Comparison of ENCODE assay signal across 1 cellular context in the genomic region with DNA sequence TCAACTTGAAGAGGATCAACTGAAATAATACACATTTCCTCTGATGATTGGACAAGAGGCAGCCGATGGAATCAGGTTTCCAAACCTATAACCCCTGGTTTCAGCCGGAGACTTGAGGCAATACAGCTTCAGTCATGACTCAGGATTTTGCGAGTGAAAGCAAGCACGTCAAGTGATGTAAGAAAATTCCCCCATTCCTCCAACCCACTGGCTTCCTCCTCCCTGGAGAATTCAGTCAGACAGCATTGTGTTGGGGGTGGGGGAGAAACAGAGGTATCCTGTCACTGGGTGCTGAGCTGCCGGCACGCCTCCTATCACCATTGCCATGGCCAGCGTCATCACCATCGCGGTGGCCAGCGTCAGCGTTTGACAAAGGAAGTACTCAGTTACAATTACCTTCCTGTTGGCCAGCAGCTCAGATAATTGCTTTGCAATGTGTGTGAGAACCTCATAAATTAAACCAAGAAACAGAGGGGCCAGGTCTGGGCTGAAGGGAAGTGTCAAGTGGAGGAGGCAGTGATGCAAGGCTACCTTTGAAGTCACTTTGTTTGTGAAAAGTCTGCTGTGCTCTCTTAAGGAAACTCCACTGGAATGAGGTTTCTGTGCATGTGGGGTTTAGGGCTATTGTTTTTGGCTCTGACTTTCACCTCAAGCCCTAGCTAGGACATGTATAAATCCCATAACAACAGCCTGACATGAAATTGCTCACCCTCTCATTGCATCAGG.
TF ChIP-seq lines count a peak whose summit lies in the region.

No MANE protein-coding gene starts in this region.

TF ChIP-seq in HEK293, 187 proteins besides CTCF, POLR2A, EP300 and RAD21 (continued from another document):
- TF ChIP-seq, protein P1, sequence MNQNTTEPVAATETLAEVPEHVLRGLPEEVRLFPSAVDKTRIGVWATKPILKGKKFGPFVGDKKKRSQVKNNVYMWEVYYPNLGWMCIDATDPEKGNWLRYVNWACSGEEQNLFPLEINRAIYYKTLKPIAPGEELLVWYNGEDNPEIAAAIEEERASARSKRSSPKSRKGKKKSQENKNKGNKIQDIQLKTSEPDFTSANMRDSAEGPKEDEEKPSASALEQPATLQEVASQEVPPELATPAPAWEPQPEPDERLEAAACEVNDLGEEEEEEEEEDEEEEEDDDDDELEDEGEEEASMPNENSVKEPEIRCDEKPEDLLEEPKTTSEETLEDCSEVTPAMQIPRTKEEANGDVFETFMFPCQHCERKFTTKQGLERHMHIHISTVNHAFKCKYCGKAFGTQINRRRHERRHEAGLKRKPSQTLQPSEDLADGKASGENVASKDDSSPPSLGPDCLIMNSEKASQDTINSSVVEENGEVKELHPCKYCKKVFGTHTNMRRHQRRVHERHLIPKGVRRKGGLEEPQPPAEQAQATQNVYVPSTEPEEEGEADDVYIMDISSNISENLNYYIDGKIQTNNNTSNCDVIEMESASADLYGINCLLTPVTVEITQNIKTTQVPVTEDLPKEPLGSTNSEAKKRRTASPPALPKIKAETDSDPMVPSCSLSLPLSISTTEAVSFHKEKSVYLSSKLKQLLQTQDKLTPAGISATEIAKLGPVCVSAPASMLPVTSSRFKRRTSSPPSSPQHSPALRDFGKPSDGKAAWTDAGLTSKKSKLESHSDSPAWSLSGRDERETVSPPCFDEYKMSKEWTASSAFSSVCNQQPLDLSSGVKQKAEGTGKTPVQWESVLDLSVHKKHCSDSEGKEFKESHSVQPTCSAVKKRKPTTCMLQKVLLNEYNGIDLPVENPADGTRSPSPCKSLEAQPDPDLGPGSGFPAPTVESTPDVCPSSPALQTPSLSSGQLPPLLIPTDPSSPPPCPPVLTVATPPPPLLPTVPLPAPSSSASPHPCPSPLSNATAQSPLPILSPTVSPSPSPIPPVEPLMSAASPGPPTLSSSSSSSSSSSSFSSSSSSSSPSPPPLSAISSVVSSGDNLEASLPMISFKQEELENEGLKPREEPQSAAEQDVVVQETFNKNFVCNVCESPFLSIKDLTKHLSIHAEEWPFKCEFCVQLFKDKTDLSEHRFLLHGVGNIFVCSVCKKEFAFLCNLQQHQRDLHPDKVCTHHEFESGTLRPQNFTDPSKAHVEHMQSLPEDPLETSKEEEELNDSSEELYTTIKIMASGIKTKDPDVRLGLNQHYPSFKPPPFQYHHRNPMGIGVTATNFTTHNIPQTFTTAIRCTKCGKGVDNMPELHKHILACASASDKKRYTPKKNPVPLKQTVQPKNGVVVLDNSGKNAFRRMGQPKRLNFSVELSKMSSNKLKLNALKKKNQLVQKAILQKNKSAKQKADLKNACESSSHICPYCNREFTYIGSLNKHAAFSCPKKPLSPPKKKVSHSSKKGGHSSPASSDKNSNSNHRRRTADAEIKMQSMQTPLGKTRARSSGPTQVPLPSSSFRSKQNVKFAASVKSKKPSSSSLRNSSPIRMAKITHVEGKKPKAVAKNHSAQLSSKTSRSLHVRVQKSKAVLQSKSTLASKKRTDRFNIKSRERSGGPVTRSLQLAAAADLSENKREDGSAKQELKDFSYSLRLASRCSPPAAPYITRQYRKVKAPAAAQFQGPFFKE (tag by site-specific recombination; IDR thresholded peaks at IDR 0.05; ENCODE audit: borderline replicate concordance) = no peak
- TF ChIP-seq HOXC10 (CRISPR knock-in tag; IDR thresholded peaks at IDR 0.05) = no peak
- TF ChIP-seq TRIM28 (IDR thresholded peaks at IDR 0.05; ENCODE audit: borderline replicate concordance, low read length) = peak; percentile 96
- no peak for TF ChIP-seq ZNF223 (tag by site-specific recombination; IDR thresholded peaks at IDR 0.05)
- TF ChIP-seq ZNF24 (tag by site-specific recombination; IDR thresholded peaks at IDR 0.05) = peak; percentile 89
- peak; percentile 21; the same call in 1 of the 2 replicates for TF ChIP-seq ZNF623 (tag by site-specific recombination; IDR thresholded peaks at IDR 0.05)
- no peak for TF ChIP-seq ZNF391 (tag by site-specific recombination; IDR thresholded peaks at IDR 0.05; ENCODE audit: borderline replicate concordance, low read depth)
- TF ChIP-seq, protein P2, sequence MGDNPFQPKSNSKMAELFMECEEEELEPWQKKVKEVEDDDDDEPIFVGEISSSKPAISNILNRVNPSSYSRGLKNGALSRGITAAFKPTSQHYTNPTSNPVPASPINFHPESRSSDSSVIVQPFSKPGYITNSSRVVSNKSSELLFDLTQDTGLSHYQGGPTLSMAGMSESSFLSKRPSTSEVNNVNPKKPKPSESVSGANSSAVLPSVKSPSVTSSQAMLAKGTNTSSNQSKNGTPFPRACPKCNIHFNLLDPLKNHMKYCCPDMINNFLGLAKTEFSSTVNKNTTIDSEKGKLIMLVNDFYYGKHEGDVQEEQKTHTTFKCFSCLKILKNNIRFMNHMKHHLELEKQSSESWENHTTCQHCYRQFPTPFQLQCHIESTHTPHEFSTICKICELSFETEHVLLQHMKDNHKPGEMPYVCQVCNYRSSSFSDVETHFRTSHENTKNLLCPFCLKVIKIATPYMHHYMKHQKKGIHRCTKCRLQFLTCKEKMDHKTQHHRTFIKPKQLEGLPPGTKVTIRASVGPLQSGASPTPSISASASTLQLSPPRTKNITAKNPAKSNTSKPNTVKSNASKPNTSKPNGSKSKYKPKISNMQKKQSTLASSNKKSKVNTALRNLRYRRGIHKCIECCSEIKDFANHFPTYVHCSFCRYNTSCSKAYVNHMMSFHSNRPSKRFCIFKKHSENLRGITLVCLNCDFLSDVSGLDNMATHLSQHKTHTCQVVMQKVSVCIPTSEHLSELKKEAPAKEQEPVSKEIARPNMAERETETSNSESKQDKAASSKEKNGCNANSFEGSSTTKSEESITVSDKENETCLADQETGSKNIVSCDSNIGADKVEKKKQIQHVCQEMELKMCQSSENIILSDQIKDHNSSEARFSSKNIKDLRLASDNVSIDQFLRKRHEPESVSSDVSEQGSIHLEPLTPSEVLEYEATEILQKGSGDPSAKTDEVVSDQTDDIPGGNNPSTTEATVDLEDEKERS (tag by site-specific recombination; IDR thresholded peaks at IDR 0.05) = no peak
- TF ChIP-seq, protein P3, sequence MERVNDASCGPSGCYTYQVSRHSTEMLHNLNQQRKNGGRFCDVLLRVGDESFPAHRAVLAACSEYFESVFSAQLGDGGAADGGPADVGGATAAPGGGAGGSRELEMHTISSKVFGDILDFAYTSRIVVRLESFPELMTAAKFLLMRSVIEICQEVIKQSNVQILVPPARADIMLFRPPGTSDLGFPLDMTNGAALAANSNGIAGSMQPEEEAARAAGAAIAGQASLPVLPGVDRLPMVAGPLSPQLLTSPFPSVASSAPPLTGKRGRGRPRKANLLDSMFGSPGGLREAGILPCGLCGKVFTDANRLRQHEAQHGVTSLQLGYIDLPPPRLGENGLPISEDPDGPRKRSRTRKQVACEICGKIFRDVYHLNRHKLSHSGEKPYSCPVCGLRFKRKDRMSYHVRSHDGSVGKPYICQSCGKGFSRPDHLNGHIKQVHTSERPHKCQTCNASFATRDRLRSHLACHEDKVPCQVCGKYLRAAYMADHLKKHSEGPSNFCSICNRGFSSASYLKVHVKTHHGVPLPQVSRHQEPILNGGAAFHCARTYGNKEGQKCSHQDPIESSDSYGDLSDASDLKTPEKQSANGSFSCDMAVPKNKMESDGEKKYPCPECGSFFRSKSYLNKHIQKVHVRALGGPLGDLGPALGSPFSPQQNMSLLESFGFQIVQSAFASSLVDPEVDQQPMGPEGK (tag by site-specific recombination; IDR thresholded peaks at IDR 0.05) = peak; percentile 90
